16 cellular contexts compared by ENCODE assay signal in the genomic region with DNA sequence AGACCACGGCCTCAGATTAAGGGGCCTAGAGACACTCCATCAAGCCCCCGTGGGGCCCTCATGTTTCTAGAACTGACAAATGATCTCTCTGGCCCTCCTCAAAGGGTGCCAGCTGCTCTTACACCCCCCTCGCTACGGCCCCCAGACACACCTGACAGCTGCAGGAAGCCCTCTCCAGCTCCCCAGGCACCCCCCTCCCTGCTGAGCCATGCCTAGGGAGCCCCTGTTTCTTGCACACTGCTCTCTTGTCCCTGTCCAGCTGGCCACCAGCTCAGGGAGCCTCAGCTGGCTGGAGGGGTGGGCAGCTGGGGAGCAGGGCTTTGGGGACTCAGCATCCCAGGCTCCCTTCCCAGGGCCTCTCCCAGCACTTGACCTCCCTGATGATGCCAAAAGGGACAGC. TPM values are rescaled to one million over a fixed set of nuclear protein-coding genes. Genes with fewer than 3 reads are reported as not detected.
DNase-seq lines count a peak whose midpoint lies in the region; ATAC-seq, FAIRE-seq and TF ChIP-seq lines count a peak whose summit lies in the region.
"Had no signal": no experiment of that assay in that cellular context is flagged by ENCODE, and none has a peak within 500 bp of the region (broad histone marks: within the 10 kb centered on the region; RNA-seq: fewer than 3 reads in every experiment).

No MANE protein-coding gene starts in this region.

- H3K27ac Mint-ChIP-seq in naive B cell, result peak overlapping the region in 4 of 6 donors; percentile 56 to 89 (median 74)
- H3K27ac Mint-ChIP-seq: T-helper 1 cell treated with Interleukin-12 subunit alpha and Interleukin-12 subunit beta and Interleukin-4 antibody, amounts not matched to agents 30 μg/mL and 1 μg/mL, for 36 hours had no signal

- no peaks in the 10 kb centered on the region for H3K36me3 ChIP-seq in liver (ENCODE audit: control insufficient read depth in 4 of 4, insufficient read depth in 3 of 4, low read depth in 1 of 4, low read length in 3 of 4)
- H3K36me3 ChIP-seq in HepG2 (replicated peaks in 1 of 2; ENCODE audit: control insufficient read depth in 1 of 2, insufficient read depth in 2 of 2, low read length in 2 of 2), result no peaks in the 10 kb centered on the region
- peaks cover 0 to under 1% of the 10 kb centered on the region in 2 donors for H3K36me3 ChIP-seq in vagina
- H3K36me3 ChIP-seq: BE2C had no signal

- in situ Hi-C loops in HepG2 (cut with HindIII; ENCODE audit: extremely low pct_ligation_motif_present, low pct_unique_long_range_greater_than_20kb), result loop anchor here (5.0 kb wide), 1 partner anchor 36 kb away; no protein-coding TSS in a partner anchor

- peak overlapping the region in 5 of 8 donors; percentile 41 to 96 (median 92) for H3K4me3 Mint-ChIP-seq in naive B cell

- no peak overlapping the region for H3K4me3 ChIP-seq in liver (ENCODE audit: low read depth in 1 of 3, low read length in 3 of 3)
- no peak overlapping the region for H3K4me3 ChIP-seq in HepG2 (replicated peaks in 1 of 3; ENCODE audit: insufficient read depth in 1 of 3, low read depth in 2 of 3, low read length in 3 of 3)
- H3K4me3 ChIP-seq in vagina, result peak overlapping the region in 1 of 2 donors; percentile 29

- no peaks in the 10 kb centered on the region for H3K9me3 Mint-ChIP-seq in naive B cell
- H3K9me3 Mint-ChIP-seq: activated T-cell treated with anti-CD3 and anti-CD28 coated beads, Interleukin-2, amount 50 U/mL, for 24 hours; immature natural killer cell; stimulated activated naive B cell treated with anti-CD40 and anti-IgM and Interleukin-4, amounts not matched to agents 10 μg/mL and 1 μg/mL and 100 μg/mL, for 72 hours; T-helper 1 cell treated with Interleukin-12 subunit alpha and Interleukin-12 subunit beta and Interleukin-4 antibody, amounts not matched to agents 30 μg/mL and 1 μg/mL, for 36 hours had no signal

- CTCF ChIA-PET in HepG2 (lab: Yijun Ruan, JAX; ENCODE audit: low intra/inter-chr PET ratio, low total read pairs), result interaction anchor here (6.1 kb wide), 1 partner anchor 33 kb away, joined by 81 read pairs; no protein-coding TSS in a partner anchor

- H3K27me3 Mint-ChIP-seq in naive B cell, result no peaks in the 10 kb centered on the region
- H3K27me3 Mint-ChIP-seq: activated T-cell treated with anti-CD3 and anti-CD28 coated beads, Interleukin-2, amount 50 U/mL, for 24 hours; stimulated activated naive B cell treated with anti-CD40 and anti-IgM and Interleukin-4, amounts not matched to agents 10 μg/mL and 1 μg/mL and 100 μg/mL, for 72 hours had no signal

- POLR2A ChIA-PET in HepG2 (lab: Yijun Ruan, JAX), result interaction anchor here (1.5 kb wide), 1 partner anchor 30 kb away, joined by 3 read pairs; no protein-coding TSS in a partner anchor

- H3K27ac ChIP-seq in liver (ENCODE audit: low read depth in 1 of 2, low read length in 2 of 2) (peak overlapping the region; percentile 36 to 65), HepG2 (ENCODE audit: extremely low read length, insufficient read depth, low read length) (no peak overlapping the region), caudate nucleus (ENCODE audit: low read depth, low read length) (peak overlapping the region; percentile 88), vagina (peak overlapping the region; percentile 24)

- no peak for ATAC-seq in HepG2
- ATAC-seq in naive B cell (ENCODE audit: low read depth in 2 of 2), result no peak
- ATAC-seq in GM18907 (IDR thresholded peaks at IDR 0.05; ENCODE audit: unreplicated experiment), result no peak
- ATAC-seq: stimulated activated naive B cell treated with anti-CD40 and anti-IgM and Interleukin-4, amounts not matched to agents 10 μg/mL and 1 μg/mL and 100 μg/mL, for 72 hours had no signal

- no peak for FAIRE-seq in HepG2 (lab: Jason Lieb, UNC)
- FAIRE-seq: GM12892 had no signal

- DNase-seq in HepG2 (ENCODE audit: low spot score) (no peak), caudate nucleus (lab: John Stamatoyannopoulos, UW) (peak in 54 of 61 donors; percentile 45 to 94 (median 76)), naive B cell (no peak), vagina (ENCODE audit: extremely low spot score in 2 of 2) (no peak), 8988T (no peak)
- DNase-seq in effector CD4-positive, alpha-beta T cell, result no peak
- DNase-seq: activated T-cell treated with anti-CD3 and anti-CD28 coated beads, Interleukin-2, amount 50 U/mL, for 24 hours; effector CD8-positive, alpha-beta T cell; immature natural killer cell; NCI-H2029 treated with DMSO at 0.1 percent for 48 hours; stimulated activated naive B cell treated with anti-CD40 and anti-IgM and Interleukin-4, amounts not matched to agents 10 μg/mL and 1 μg/mL and 100 μg/mL, for 72 hours had no signal

- 77% methylated on average over 4 of the region's 4 CpGs for WGBS in liver
- WGBS in HepG2 (ENCODE audit: low lambda C conversion rate), result 54% methylated on average over 4 of the region's 4 CpGs

- no TSS peak for BruUV-seq in HepG2 (replicated peaks; lab: Mats Ljungman, UMichigan)

- no peak overlapping the region for H3K4me2 ChIP-seq in HepG2 (ENCODE audit: low read depth, low read length)

- TF ChIP-seq RAD21 in liver (IDR thresholded peaks at IDR 0.05), result no peak
- TF ChIP-seq RAD21 in HepG2 (CRISPR knock-in tag; IDR thresholded peaks at IDR 0.05), result no peak

- H4K20me1 ChIP-seq in HepG2 (ENCODE audit: insufficient read depth, low read length), result peaks cover 8% of the 10 kb centered on the region

- H3K9ac ChIP-seq in liver (ENCODE audit: low read depth in 1 of 2, low read length in 2 of 2), result no peak overlapping the region
- H3K9ac ChIP-seq in HepG2 (ENCODE audit: insufficient read depth, low read depth, low read length), result no peak overlapping the region

- H3K4me1 ChIP-seq in liver (ENCODE audit: control insufficient read depth in 4 of 4, insufficient read depth in 4 of 4, low read length in 3 of 4) (peaks cover 28 to 67% (median 46%) of the 10 kb centered on the region in 4 donors), HepG2 (ENCODE audit: insufficient read depth, low read length) (peaks cover 80% of the 10 kb centered on the region), vagina (peaks cover 56% of the 10 kb centered on the region)

- TF ChIP-seq CTCF in liver (IDR thresholded peaks at IDR 0.05; ENCODE audit: low read depth, low read length, missing input control), result no peak
- no peak for TF ChIP-seq CTCF in HepG2 (CRISPR knock-in tag; IDR thresholded peaks at IDR 0.05)
- no peak for TF ChIP-seq CTCF in vagina (IDR thresholded peaks at IDR 0.05)

- H3K4me1 Mint-ChIP-seq in naive B cell, result peaks cover 49 to 64% (median 54%) of the 10 kb centered on the region in 3 donors

- TF ChIP-seq EP300 in HepG2 (IDR thresholded peaks at IDR 0.05; ENCODE audit: low read depth in 2 of 2, low read length in 2 of 2) (no peak), HepG2 (CRISPR knock-in tag; IDR thresholded peaks at IDR 0.05; ENCODE audit: borderline replicate concordance) (no peak)

- no peak overlapping the region for H2AFZ ChIP-seq in HepG2 (ENCODE audit: low read length)

- TF ChIP-seq POLR2A in HepG2 (IDR thresholded peaks at IDR 0.05; ENCODE audit: insufficient read depth in 1 of 2, low read depth in 2 of 2, low read length in 2 of 2), result no peak
- TF ChIP-seq POLR2A in vagina (IDR thresholded peaks at IDR 0.05), result no peak

- H3K36me3 Mint-ChIP-seq in naive B cell, result no peaks in the 10 kb centered on the region
- H3K36me3 Mint-ChIP-seq: immature natural killer cell had no signal

- no peaks in the 10 kb centered on the region for H3K79me2 ChIP-seq in HepG2 (ENCODE audit: insufficient read depth, low read length)

- intact Hi-C loops in HepG2 (cut with micrococcal nuclease; ENCODE audit: unreplicated experiment) (no loop called here), vagina (cut with DNase I) (no loop called here)

- no peaks in the 10 kb centered on the region for H3K27me3 ChIP-seq in liver (ENCODE audit: control insufficient read depth in 4 of 4, insufficient read depth in 4 of 4, low read length in 3 of 4)
- 0 out of 5 replicates have a peak, but pooled peaks cover 0 to 8% of the 10 kb centered on the region in 2 experiments for H3K27me3 ChIP-seq in HepG2 (ENCODE audit: control insufficient read depth in 1 of 2, insufficient read depth in 2 of 2, low read length in 2 of 2)
- no peaks in the 10 kb centered on the region for H3K27me3 ChIP-seq in vagina
- H3K27me3 ChIP-seq: BE2C had no signal

- H3K9me3 ChIP-seq in liver (ENCODE audit: control insufficient read depth in 4 of 4, low read length in 3 of 4) (no peaks in the 10 kb centered on the region), HepG2 (ENCODE audit: low read length) (no peaks in the 10 kb centered on the region), vagina (no peaks in the 10 kb centered on the region)
- H3K9me3 ChIP-seq: BE2C had no signal

TF ChIP-seq in liver, 16 proteins besides CTCF, POLR2A, EP300 and RAD21 (continues in another document):
- TF ChIP-seq RXRA (IDR thresholded peaks at IDR 0.05), result no peak

RNA-seq across cellular contexts. Expression of gene TNK2, which starts 14.8 kb away (rescaled TPM):
- total RNA-seq in liver (1 to 10 TPM; 8.3 to 9.4 TPM), HepG2 (2016; rRNA removed; fragmentation: Illumina TruSeq; extraction: Trizol) (3.5 and 5.8 TPM in 2 replicates), vagina (41.5 TPM)
- polyA plus RNA-seq in liver (10 to 100 TPM in 1 of 2 donors, 1 to 10 TPM in 1; 4.0 to 12.2 TPM), HepG2 (2011; rRNA removed) (4.6 and 7.5 TPM in 2 replicates), naive B cell (ENCODE audit: low read depth in 6 of 6) (1 to 10 TPM; 1.1 to 4.8 (median 2.3) TPM)
- 1.8 and 2.6 TPM in 2 replicates for total RNA-seq in HepG2 (2016; cell fraction: cytosol; rRNA removed; fragmentation: Illumina TruSeq; extraction: Trizol; ENCODE audit: low read depth)
- 4.0 and 5.9 TPM in 2 replicates for total RNA-seq in HepG2 (2016; cell fraction: insoluble cytoplasmic fraction; rRNA removed; fragmentation: Illumina TruSeq; extraction: Trizol)
- total RNA-seq in HepG2 (2016; cell fraction: membrane; rRNA removed; fragmentation: Illumina TruSeq; extraction: Trizol), result 3.4 and 3.7 TPM in 2 replicates
- 5.5 and 5.8 TPM in 2 replicates for total RNA-seq in HepG2 (2016; cell fraction: nucleus; rRNA removed; fragmentation: Illumina TruSeq; extraction: Trizol)
- polyA plus RNA-seq in HepG2 (2011; cell fraction: cytosol; rRNA removed), result 2.7 and 3.4 TPM in 2 replicates
- 35.4 and 45.4 TPM in 2 replicates for polyA plus RNA-seq in HepG2 (2011; cell fraction: nucleus; rRNA removed)
- 6.7 and 12.2 TPM in 2 replicates for polyA plus RNA-seq in HepG2 (2012)
- 0.76 and 1.1 TPM in 2 replicates for polyA plus RNA-seq in HepG2 (2016; cell fraction: cytosol; fragmentation: Illumina TruSeq; extraction: Trizol; ENCODE audit: low read depth)
- 7.3 TPM in 2 replicates for polyA plus RNA-seq in HepG2 (2016; cell fraction: insoluble cytoplasmic fraction; fragmentation: Illumina TruSeq; extraction: Trizol; ENCODE audit: low read depth)
- polyA plus RNA-seq in HepG2 (2016; cell fraction: membrane; fragmentation: Illumina TruSeq; extraction: Trizol; ENCODE audit: low read depth), result 1.9 TPM in 2 replicates
- 24.9 and 28.1 TPM in 2 replicates for polyA plus RNA-seq in HepG2 (2016; cell fraction: nucleus; fragmentation: Illumina TruSeq; extraction: Trizol; ENCODE audit: insufficient read depth, low read depth)
- polyA minus RNA-seq in HepG2 (2011; rRNA and poly(A)+ RNA removed; ENCODE audit: low replicate concordance), result 14.4 and 18.0 TPM in 2 replicates
- 4.1 and 6.0 TPM in 2 replicates for polyA minus RNA-seq in HepG2 (2011; cell fraction: cytosol; rRNA and poly(A)+ RNA removed)
- polyA minus RNA-seq in HepG2 (2011; cell fraction: nucleus; rRNA and poly(A)+ RNA removed), result 4.2 and 5.2 TPM in 2 replicates

Comparison
In these comparisons a context has a peak if more than half of its experiments do, and no peak if none do; other contexts are left out.
1. DNase-seq: peak in caudate nucleus (54 of 61); none in HepG2 (single experiment), naive B cell (single experiment), vagina (0 of 2), 8988T (single experiment) and effector CD4-positive, alpha-beta T cell (single experiment).